8 cellular contexts compared by ENCODE assay signal in genomic region chr1:24641646-24642151, GRCh38. TPM values are rescaled to one million over a fixed set of nuclear protein-coding genes. Genes with fewer than 3 reads are reported as not detected.
DNase-seq lines count a peak whose midpoint lies in the region; ATAC-seq and TF ChIP-seq lines count a peak whose summit lies in the region.

No MANE protein-coding gene starts in this region.

- WGBS in mesendoderm (ENCODE audit: extremely low coverage, insufficient coverage, low lambda C conversion rate) = no CpG with 5 or more reads among the region's 24 CpGs

- H3K4me3 ChIP-seq in cardiac muscle cell = peak overlapping the region; percentile 48
- H3K4me3 ChIP-seq in dorsolateral prefrontal cortex = peak overlapping the region; percentile 58 to 100 (median 94)
- H3K4me3 ChIP-seq in mesendoderm (ENCODE audit: low read length) = no peak overlapping the region

- no peaks in the 10 kb centered on the region for H3K9me3 Mint-ChIP-seq in activated B cell treated with CpG ODN at 0.5 μM for 24 hours
- H3K9me3 Mint-ChIP-seq in stimulated activated naive CD8-positive, alpha-beta T cell treated with anti-CD3 and anti-CD28 coated beads, Interleukin-15, Interleukin-2, amounts not matched to agents 100 ng/mL and 50 ng/mL, for 24 hours = no peaks in the 10 kb centered on the region

- peak overlapping the region; percentile 96 for H3K4me3 Mint-ChIP-seq in activated B cell treated with CpG ODN at 0.5 μM for 24 hours
- peak overlapping the region; percentile 98 for H3K4me3 Mint-ChIP-seq in stimulated activated naive CD8-positive, alpha-beta T cell treated with anti-CD3 and anti-CD28 coated beads, Interleukin-15, Interleukin-2, amounts not matched to agents 100 ng/mL and 50 ng/mL, for 24 hours

- no peak for TF ChIP-seq CTCF in cardiac muscle cell (IDR thresholded peaks at IDR 0.05; ENCODE audit: low read depth, low read length)
- no peak for TF ChIP-seq CTCF in activated B cell treated with CpG ODN at 0.5 μM for 24 hours (IDR thresholded peaks at IDR 0.05)
- TF ChIP-seq CTCF in dorsolateral prefrontal cortex (IDR thresholded peaks at IDR 0.05 in 54 of 56, conservative IDR thresholded peaks at IDR 0.05 in 2 of 56; ENCODE audit: low read depth in 1 of 56, partially characterized antibody in 56 of 56) = no peak

- DNase-seq in cardiac muscle cell (ENCODE audit: low read depth in 1 of 2, low spot score in 1 of 2) = peak in 1 of 2 donors; percentile 49
- no peak for DNase-seq in Right ventricle myocardium inferior (ENCODE audit: missing footprints)
- DNase-seq in activated B cell treated with CpG ODN at 0.5 μM for 24 hours = peak; percentile 31
- DNase-seq in dorsolateral prefrontal cortex = peak in 3 of 10 donors; percentile 24 to 55 (median 53)
- peak; percentile 37 for DNase-seq in mesendoderm
- no peak for DNase-seq in epidermal melanocyte (ENCODE audit: insufficient read length, low spot score)
- DNase-seq in NCI-H526 treated with DMSO at 0.1 percent for 48 hours (lab: John Stamatoyannopoulos, UW) = no peak

- CTCF ChIA-PET in activated B cell treated with CpG ODN at 0.5 μM for 24 hours (lab: Charles Lee) = interaction anchor here (1.0 to 1.3 kb wide), 6 partner anchors 47 to 452 kb away, joined by 3 to 6 read pairs (median 3); partner anchors contain the start of gene STPG1

- H2AK5ac ChIP-seq in mesendoderm (ENCODE audit: low read length) = peak overlapping the region; percentile 15

- H3K4me1 ChIP-seq in cardiac muscle cell (ENCODE audit: low read depth) = peaks cover 9% of the 10 kb centered on the region
- no peaks in the 10 kb centered on the region for H3K4me1 ChIP-seq in mesendoderm (ENCODE audit: control insufficient read depth, low read depth, low read length)

- no peaks in the 10 kb centered on the region for H3K27me3 Mint-ChIP-seq in activated B cell treated with CpG ODN at 0.5 μM for 24 hours
- H3K27me3 Mint-ChIP-seq in stimulated activated naive CD8-positive, alpha-beta T cell treated with anti-CD3 and anti-CD28 coated beads, Interleukin-15, Interleukin-2, amounts not matched to agents 100 ng/mL and 50 ng/mL, for 24 hours = no peaks in the 10 kb centered on the region

- H2BK5ac ChIP-seq in mesendoderm (ENCODE audit: low read length) = no peak overlapping the region

- ATAC-seq in Right ventricle myocardium inferior (no peak), activated B cell treated with CpG ODN at 0.5 μM for 24 hours (ENCODE audit: low read depth) (no peak)

- no peaks in the 10 kb centered on the region for H3K27me3 ChIP-seq in cardiac muscle cell
- no peaks in the 10 kb centered on the region for H3K27me3 ChIP-seq in dorsolateral prefrontal cortex
- no peaks in the 10 kb centered on the region for H3K27me3 ChIP-seq in mesendoderm (ENCODE audit: insufficient read depth, low read length, poor library complexity)

- POLR2A ChIA-PET in activated B cell treated with CpG ODN at 0.5 μM for 24 hours (lab: Charles Lee) = interaction anchor here (0.5 to 2.6 kb wide), 15 partner anchors 8 to 1297 kb away, joined by 3 to 16 read pairs (median 4); partner anchors contain the start of genes CLIC4, HNRNPR, NIPAL3 and RCAN3

- H3K56ac ChIP-seq in mesendoderm (ENCODE audit: low read length) = peak overlapping the region; percentile 53

- H3K27ac ChIP-seq in cardiac muscle cell = peak overlapping the region; percentile 99
- peak overlapping the region; percentile 78 to 100 (median 98) for H3K27ac ChIP-seq in dorsolateral prefrontal cortex
- H3K27ac ChIP-seq in mesendoderm (ENCODE audit: low read depth, low read length) = no peak overlapping the region

- no peaks in the 10 kb centered on the region for H3K9me3 ChIP-seq in cardiac muscle cell (ENCODE audit: low read depth)

- no peak overlapping the region for H2BK120ac ChIP-seq in mesendoderm (ENCODE audit: low read depth, low read length)

- H3K36me3 ChIP-seq in cardiac muscle cell (peaks cover 8% of the 10 kb centered on the region), mesendoderm (ENCODE audit: control insufficient read depth, insufficient read depth, low read length) (peaks cover 2% of the 10 kb centered on the region)

- H2BK15ac ChIP-seq in mesendoderm (replicated peaks; ENCODE audit: low read depth) = no peak overlapping the region

- H3K79me2 ChIP-seq in mesendoderm (ENCODE audit: control insufficient read depth, insufficient read depth, low read length) = peaks cover 28% of the 10 kb centered on the region

- H3K18ac ChIP-seq in mesendoderm (ENCODE audit: low read length) = no peak overlapping the region

- H3K27ac Mint-ChIP-seq in activated B cell treated with CpG ODN at 0.5 μM for 24 hours = peak overlapping the region; percentile 99
- peak overlapping the region; percentile 95 for H3K27ac Mint-ChIP-seq in stimulated activated naive CD8-positive, alpha-beta T cell treated with anti-CD3 and anti-CD28 coated beads, Interleukin-15, Interleukin-2, amounts not matched to agents 100 ng/mL and 50 ng/mL, for 24 hours

- H3K9ac ChIP-seq in mesendoderm (ENCODE audit: low read length) = peak overlapping the region; percentile 39

- peaks cover 3% of the 10 kb centered on the region for H3K79me1 ChIP-seq in mesendoderm (ENCODE audit: low read length)

- no peak overlapping the region for H4K5ac ChIP-seq in mesendoderm (ENCODE audit: low read length)

- H3K4ac ChIP-seq in mesendoderm (ENCODE audit: low read depth, low read length) = no peak overlapping the region

- intact Hi-C loops in Right ventricle myocardium inferior (cut with DNase I) (loop anchor here (5.0 kb wide), 1 partner anchor 224 kb away; the partner anchor contains the start of gene NIPAL3), activated B cell treated with CpG ODN at 0.5 μM for 24 hours (cut with micrococcal nuclease) (loop anchor here (1.0 to 10.0 kb wide), 10 partner anchors 103 to 1233 kb away; partner anchors contain the start of genes CLIC4, NIPAL3, PAQR7 and RCAN3), dorsolateral prefrontal cortex (cut with DNase I) (loop anchor here (5.0 to 10.0 kb wide), 3 partner anchors 63 to 224 kb away; partner anchors contain the start of gene NIPAL3 (in 1 of the 2))

- peak overlapping the region; percentile 59 for H3K23ac ChIP-seq in mesendoderm (ENCODE audit: low read length)

- peaks cover 27% of the 10 kb centered on the region for H3K36me3 Mint-ChIP-seq in activated B cell treated with CpG ODN at 0.5 μM for 24 hours (ENCODE audit: low read depth)
- H3K36me3 Mint-ChIP-seq in stimulated activated naive CD8-positive, alpha-beta T cell treated with anti-CD3 and anti-CD28 coated beads, Interleukin-15, Interleukin-2, amounts not matched to agents 100 ng/mL and 50 ng/mL, for 24 hours (ENCODE audit: low read depth) = peaks cover 25% of the 10 kb centered on the region

- no peak overlapping the region for H4K8ac ChIP-seq in mesendoderm (ENCODE audit: low read depth, low read length)

- peaks cover 35% of the 10 kb centered on the region for H3K4me1 Mint-ChIP-seq in activated B cell treated with CpG ODN at 0.5 μM for 24 hours
- H3K4me1 Mint-ChIP-seq in stimulated activated naive CD8-positive, alpha-beta T cell treated with anti-CD3 and anti-CD28 coated beads, Interleukin-15, Interleukin-2, amounts not matched to agents 100 ng/mL and 50 ng/mL, for 24 hours (ENCODE audit: low read depth) = peaks cover 45% of the 10 kb centered on the region

- H3K4me2 ChIP-seq in mesendoderm (ENCODE audit: low read length) = peak overlapping the region; percentile 3

RNA-seq across cellular contexts. Expression of gene SRRM1, which starts 1.4 kb away (rescaled TPM):
- 75.4 and 133 TPM in 2 replicates for total RNA-seq in cardiac muscle cell
- 139 and 217 TPM in 2 replicates for polyA plus RNA-seq in cardiac muscle cell
- total RNA-seq in Right ventricle myocardium inferior = 58.8 TPM
- 214 and 220 TPM in 2 replicates for total RNA-seq in activated B cell treated with CpG ODN at 0.5 μM for 24 hours
- total RNA-seq in dorsolateral prefrontal cortex = 100 to 1,000 TPM in 113 of 120 experiments, 10 to 100 TPM in 7; 76.0 to 224 (median 129) TPM
- 308 TPM for polyA plus RNA-seq in mesendoderm (2013, experiment 1 of 2)
- polyA plus RNA-seq in mesendoderm (2013, experiment 2 of 2) = 317 TPM

Comparison
In these comparisons a context has a peak if more than half of its experiments do, and no peak if none do; other contexts are left out.
1. DNase-seq: peak in activated B cell treated with CpG ODN at 0.5 μM for 24 hours (single experiment) and mesendoderm (single experiment); none in Right ventricle myocardium inferior (single experiment), epidermal melanocyte (single experiment) and NCI-H526 treated with DMSO at 0.1 percent for 48 hours (single experiment).